Comparison of ENCODE assay signal across 9 cellular contexts in the genomic region with DNA sequence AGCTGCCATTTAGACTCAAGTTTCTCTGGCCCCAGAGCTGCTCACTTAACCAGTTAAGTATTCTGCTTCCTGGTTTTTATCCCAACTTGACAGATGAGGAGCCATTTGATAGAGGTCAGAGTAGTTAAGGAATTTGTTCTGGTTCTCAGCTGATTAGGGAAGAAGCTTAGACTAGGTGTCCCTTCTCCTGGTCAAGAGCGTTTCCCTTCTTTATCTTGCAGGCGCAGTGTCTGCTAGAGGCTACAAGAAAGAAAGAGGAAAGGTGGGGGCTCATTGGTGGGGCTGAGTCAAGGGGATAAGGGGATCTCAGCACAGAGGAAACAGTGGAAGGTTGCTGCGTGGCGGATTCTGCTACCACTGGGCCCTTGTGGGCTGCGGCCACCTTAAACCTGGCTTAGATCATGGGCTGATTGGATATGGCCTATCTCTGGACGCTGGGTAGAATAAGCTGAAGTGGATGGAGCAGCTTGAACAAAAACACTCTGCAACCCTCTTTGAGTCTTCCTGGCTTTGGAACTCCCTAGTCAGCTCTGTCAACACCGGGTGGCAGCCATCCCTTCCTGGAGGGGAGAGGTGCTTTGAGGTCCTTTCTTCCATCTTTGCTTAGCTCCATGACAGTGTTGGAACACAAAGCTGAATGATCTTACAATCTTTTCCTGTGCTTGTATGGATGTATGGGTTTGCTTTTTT.
DNase-seq lines count a peak whose midpoint lies in the region; ATAC-seq and TF ChIP-seq lines count a peak whose summit lies in the region.
"Had no signal": no experiment of that assay in that cellular context is flagged by ENCODE, and none has a peak within 500 bp of the region (broad histone marks: within the 10 kb centered on the region; RNA-seq: fewer than 3 reads in every experiment).

No MANE protein-coding gene starts in this region.

- H3K27ac ChIP-seq in mesendoderm (ENCODE audit: low read depth, low read length), result no peak overlapping the region

- DNase-seq in DMS153 treated with DMSO at 0.1 percent for 48 hours (lab: John Stamatoyannopoulos, UW; ENCODE audit: unreplicated experiment) (peak; percentile 12), LHCN-M2 (ENCODE audit: low read depth) (peak; percentile 75), mesendoderm (peak; percentile 84), T-helper 1 cell (no peak), NCI-H187 treated with DMSO at 0.1 percent for 48 hours (lab: John Stamatoyannopoulos, UW) (no peak), immature natural killer cell (no peak)
- DNase-seq: activated T-cell treated with anti-CD3 and anti-CD28 coated beads, Interleukin-2, amount 50 U/mL, for 48 hours had no signal

- H3K4ac ChIP-seq in mesendoderm (ENCODE audit: low read depth, low read length), result no peak overlapping the region

- H3K4me3 ChIP-seq in WI38 (ENCODE audit: low read depth, low read length), result no peak overlapping the region
- H3K4me3 ChIP-seq in mesendoderm (ENCODE audit: low read length), result no peak overlapping the region

- peaks cover 4 to 7% of the 10 kb centered on the region in 2 donors for H3K4me1 Mint-ChIP-seq in immature natural killer cell

- H3K9ac ChIP-seq in mesendoderm (ENCODE audit: low read length), result no peak overlapping the region

- peak overlapping the region; percentile 2 for H2BK5ac ChIP-seq in mesendoderm (ENCODE audit: low read length)

- peaks cover 10% of the 10 kb centered on the region for H3K4me1 ChIP-seq in mesendoderm (ENCODE audit: control insufficient read depth, low read depth, low read length)

- H4K8ac ChIP-seq in mesendoderm (ENCODE audit: low read depth, low read length), result no peak overlapping the region

- H3K9me3 Mint-ChIP-seq in immature natural killer cell, result no peaks in the 10 kb centered on the region

- no peaks in the 10 kb centered on the region for H3K27me3 Mint-ChIP-seq in immature natural killer cell (ENCODE audit: low read depth in 3 of 3)

- no peak overlapping the region for H2AK5ac ChIP-seq in mesendoderm (ENCODE audit: low read length)

- no peak overlapping the region for H3K4me2 ChIP-seq in mesendoderm (ENCODE audit: low read length)

- H3K27ac Mint-ChIP-seq in immature natural killer cell, result no peak overlapping the region

- no peak for ATAC-seq in GM19397 (IDR thresholded peaks at IDR 0.05; ENCODE audit: unreplicated experiment)

- H3K18ac ChIP-seq in mesendoderm (ENCODE audit: low read length), result no peak overlapping the region

- H3K79me1 ChIP-seq in mesendoderm (ENCODE audit: low read length), result no peaks in the 10 kb centered on the region

- no peak overlapping the region for H3K4me3 Mint-ChIP-seq in immature natural killer cell

- H4K5ac ChIP-seq in mesendoderm (ENCODE audit: low read length), result no peak overlapping the region

- H2BK15ac ChIP-seq in mesendoderm (replicated peaks; ENCODE audit: low read depth), result no peak overlapping the region

- peak overlapping the region; percentile 46 for H3K56ac ChIP-seq in mesendoderm (ENCODE audit: low read length)

- TF ChIP-seq CTCF in WI38 (IDR thresholded peaks at IDR 0.05; ENCODE audit: low read depth, low read length), result peak; percentile 20; the same call in 1 of the 2 replicates

- WGBS in mesendoderm (ENCODE audit: extremely low coverage, insufficient coverage, low lambda C conversion rate), result no CpG with 5 or more reads among the region's 7 CpGs

- H2BK120ac ChIP-seq in mesendoderm (ENCODE audit: low read depth, low read length), result no peak overlapping the region

- H3K36me3 ChIP-seq in mesendoderm (ENCODE audit: control insufficient read depth, insufficient read depth, low read length), result no peaks in the 10 kb centered on the region

- H3K36me3 Mint-ChIP-seq in immature natural killer cell, result no peaks in the 10 kb centered on the region

- no peaks in the 10 kb centered on the region for H3K27me3 ChIP-seq in mesendoderm (ENCODE audit: insufficient read depth, low read length, poor library complexity)

- no peaks in the 10 kb centered on the region for H3K79me2 ChIP-seq in mesendoderm (ENCODE audit: control insufficient read depth, insufficient read depth, low read length)

- H3K23ac ChIP-seq in mesendoderm (ENCODE audit: low read length), result no peak overlapping the region

Comparison
In these comparisons a context has a peak if more than half of its experiments do, and no peak if none do; other contexts are left out.
1. DNase-seq: peak in DMS153 treated with DMSO at 0.1 percent for 48 hours (single experiment), LHCN-M2 (single experiment) and mesendoderm (single experiment); none in T-helper 1 cell (0 of 5), NCI-H187 treated with DMSO at 0.1 percent for 48 hours (single experiment) and immature natural killer cell (0 of 3).